18 cellular contexts compared by ENCODE assay signal in the genomic region with DNA sequence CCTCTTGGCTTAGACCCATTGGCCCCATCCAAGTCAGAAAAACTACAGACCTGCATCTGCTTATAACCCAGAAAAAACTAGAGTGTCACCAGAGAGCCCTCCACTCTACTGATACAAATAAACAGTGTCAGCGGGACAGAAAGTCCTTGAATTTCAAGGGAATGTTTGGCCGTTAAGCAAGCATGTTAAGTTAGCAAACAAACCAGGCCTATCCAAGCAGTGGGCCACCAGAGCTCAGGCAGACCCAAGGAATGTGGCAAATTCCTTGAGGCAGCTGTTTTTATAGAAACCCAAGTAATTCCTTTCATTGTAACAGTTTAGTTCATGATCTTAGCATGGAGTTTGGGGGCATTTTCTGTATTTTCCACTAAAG.
DNase-seq lines count a peak whose midpoint lies in the region; ATAC-seq and TF ChIP-seq lines count a peak whose summit lies in the region.
"Had no signal": no experiment of that assay in that cellular context is flagged by ENCODE, and none has a peak within 500 bp of the region (broad histone marks: within the 10 kb centered on the region; RNA-seq: fewer than 3 reads in every experiment).

No MANE protein-coding gene starts in this region.

- no peak overlapping the region for H3K4me3 Mint-ChIP-seq in GM23338
- H3K4me3 Mint-ChIP-seq in endodermal cell = peak overlapping the region; percentile 37
- H3K4me3 Mint-ChIP-seq in natural killer cell = no peak overlapping the region
- H3K4me3 Mint-ChIP-seq: brain, nephron had no signal

- H3K27ac Mint-ChIP-seq in GM23338 (no peak overlapping the region; the same call in 1 of the 2 replicates), endodermal cell (peak overlapping the region; percentile 97), natural killer cell (no peak overlapping the region)

- H3F3A ChIP-seq in GM23338 (replicated peaks; ENCODE audit: low read depth) = no peaks in the 10 kb centered on the region

- H3K27me3 Mint-ChIP-seq in GM23338 (ENCODE audit: insufficient read depth, low read depth, poor library complexity) (no peaks in the 10 kb centered on the region), endodermal cell (ENCODE audit: insufficient read depth) (no peaks in the 10 kb centered on the region), natural killer cell (ENCODE audit: low read depth in 2 of 2) (no peaks in the 10 kb centered on the region)

- intact Hi-C loops in natural killer cell (cut with micrococcal nuclease) = no loop called here

- peak; percentile 64 for DNase-seq in GM23338 (ENCODE audit: low spot score)
- peak; percentile 84 for DNase-seq in endodermal cell
- DNase-seq in smooth muscle cell of the brain vasculature (ENCODE audit: low read depth, low spot score) = peak; percentile 33
- DNase-seq in T-helper 9 cell = no peak
- no peak for DNase-seq in NCI-H128 (lab: John Stamatoyannopoulos, UW; ENCODE audit: unreplicated experiment)
- DNase-seq in natural killer cell = no peak
- DNase-seq: activated naive CD4-positive, alpha-beta T cell treated with Interleukin-2 at 50 U/mL for 16 hours; DND-41; foreskin melanocyte; Karpas-422; NCI-H1436 treated with DMSO at 0.1 percent for 48 hours; PC-9; SW 1271 had no signal

- WGBS in endodermal cell (ENCODE audit: insufficient coverage in 1 of 2, insufficient read length in 1 of 2), 2 experiments = 25 to 30% methylated on average over 1 to 2 of the region's 2 CpGs
- WGBS in liver = 25% methylated on average over 2 of the region's 2 CpGs

- no peaks in the 10 kb centered on the region for H3K9me3 Mint-ChIP-seq in GM23338
- peaks cover 2% of the 10 kb centered on the region for H3K9me3 Mint-ChIP-seq in endodermal cell
- peaks cover 5 to 7% of the 10 kb centered on the region in 2 donors for H3K9me3 Mint-ChIP-seq in natural killer cell
- H3K9me3 Mint-ChIP-seq: brain had no signal

- H4K20me1 ChIP-seq in GM23338 (replicated peaks; ENCODE audit: insufficient read depth) = no peaks in the 10 kb centered on the region

- no peaks in the 10 kb centered on the region for H3K36me3 Mint-ChIP-seq in GM23338 (ENCODE audit: low read depth)
- no peaks in the 10 kb centered on the region for H3K36me3 Mint-ChIP-seq in endodermal cell (ENCODE audit: low read depth)
- H3K36me3 Mint-ChIP-seq in natural killer cell = no peaks in the 10 kb centered on the region
- H3K36me3 Mint-ChIP-seq: brain had no signal

- TF ChIP-seq RAD21 in liver (IDR thresholded peaks at IDR 0.05) = peak in 1 of 2 donors; percentile 22

- H3K9me2 ChIP-seq in GM23338 (ENCODE audit: insufficient read depth) = peaks cover 17% of the 10 kb centered on the region

- H3K4me1 Mint-ChIP-seq in GM23338 (peaks cover 8% of the 10 kb centered on the region; the same call in 2 of the 3 replicates), endodermal cell (peaks cover 34% of the 10 kb centered on the region), natural killer cell (no peaks in the 10 kb centered on the region)

- peak overlapping the region; percentile 2; the same call in 1 of the 2 replicates for H2AFZ ChIP-seq in GM23338
- H2AFZ ChIP-seq: PC-9 had no signal

- H3K27ac ChIP-seq in GM23338 (ENCODE audit: low read depth) (no peak overlapping the region), endodermal cell (ENCODE audit: low read depth, low read length) (no peak overlapping the region), liver (ENCODE audit: low read depth in 1 of 2, low read length in 2 of 2) (no peak overlapping the region)
- H3K27ac ChIP-seq: PC-9, VCaP had no signal

- TF ChIP-seq CTCF in GM23338 (conservative IDR thresholded peaks at IDR 0.05; ENCODE audit: low read depth in 2 of 2) = no peak
- no peak for TF ChIP-seq CTCF in endodermal cell (conservative IDR thresholded peaks at IDR 0.05)
- TF ChIP-seq CTCF in liver (IDR thresholded peaks at IDR 0.05; ENCODE audit: low read depth, low read length, missing input control) = no peak
- TF ChIP-seq CTCF in natural killer cell (IDR thresholded peaks at IDR 0.05) = no peak

- H3K27me3 ChIP-seq in GM23338 (ENCODE audit: insufficient read depth) (no peaks in the 10 kb centered on the region), endodermal cell (ENCODE audit: control insufficient read depth, insufficient read depth, low read length, poor library complexity, severe bottlenecking) (no peaks in the 10 kb centered on the region), liver (ENCODE audit: control insufficient read depth in 4 of 4, insufficient read depth in 4 of 4, low read length in 3 of 4) (no peaks in the 10 kb centered on the region)

- H3K4me3 ChIP-seq in GM23338 (no peak overlapping the region), endodermal cell (ENCODE audit: low read length) (peak overlapping the region; percentile 51), liver (ENCODE audit: low read depth in 1 of 3, low read length in 3 of 3) (no peak overlapping the region)
- H3K4me3 ChIP-seq: PC-9 had no signal

- peak; percentile 42 for ATAC-seq in GM23338
- no peak for ATAC-seq in GM21367 (IDR thresholded peaks at IDR 0.05; ENCODE audit: unreplicated experiment)
- ATAC-seq in natural killer cell = no peak

- no peaks in the 10 kb centered on the region for H3K36me3 ChIP-seq in GM23338 (ENCODE audit: insufficient read depth)
- no peaks in the 10 kb centered on the region for H3K36me3 ChIP-seq in endodermal cell (ENCODE audit: control insufficient read depth, insufficient read depth, low read length)
- no peaks in the 10 kb centered on the region for H3K36me3 ChIP-seq in liver (ENCODE audit: control insufficient read depth in 4 of 4, insufficient read depth in 3 of 4, low read depth in 1 of 4, low read length in 3 of 4)

- H3K4me1 ChIP-seq in GM23338 (ENCODE audit: insufficient read depth) = peaks cover 7% of the 10 kb centered on the region; the same call in 1 of the 2 replicates
- peaks cover 16% of the 10 kb centered on the region for H3K4me1 ChIP-seq in endodermal cell (ENCODE audit: control insufficient read depth, insufficient read depth, low read length)
- peaks cover 0 to 13% (median 4%) of the 10 kb centered on the region in 4 donors for H3K4me1 ChIP-seq in liver (ENCODE audit: control insufficient read depth in 4 of 4, insufficient read depth in 4 of 4, low read length in 3 of 4)

- H3K79me2 ChIP-seq in GM23338 (replicated peaks; ENCODE audit: insufficient read depth) = no peaks in the 10 kb centered on the region

- H3K4me2 ChIP-seq in GM23338 = no peak overlapping the region
- H3K4me2 ChIP-seq: PC-9 had no signal

- H3K9ac ChIP-seq in endodermal cell (ENCODE audit: extremely low read depth, low read length, poor library complexity, severe bottlenecking) = peak overlapping the region; percentile 51
- H3K9ac ChIP-seq in liver (ENCODE audit: low read depth in 1 of 2, low read length in 2 of 2) = no peak overlapping the region

- H3K9me3 ChIP-seq in endodermal cell (ENCODE audit: control insufficient read depth, low read length) (no peaks in the 10 kb centered on the region), liver (ENCODE audit: control insufficient read depth in 4 of 4, low read length in 3 of 4) (no peaks in the 10 kb centered on the region)

TF ChIP-seq in liver, 16 proteins besides CTCF, POLR2A, EP300 and RAD21 (continues in another document):
- TF ChIP-seq SP1 (IDR thresholded peaks at IDR 0.05) = peak; percentile 60
- TF ChIP-seq, protein P1, sequence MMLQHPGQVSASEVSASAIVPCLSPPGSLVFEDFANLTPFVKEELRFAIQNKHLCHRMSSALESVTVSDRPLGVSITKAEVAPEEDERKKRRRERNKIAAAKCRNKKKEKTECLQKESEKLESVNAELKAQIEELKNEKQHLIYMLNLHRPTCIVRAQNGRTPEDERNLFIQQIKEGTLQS (IDR thresholded peaks at IDR 0.05) = no peak
- peak in 1 of 2 donors; percentile 19 for TF ChIP-seq HNF4A (conservative IDR thresholded peaks at IDR 0.05)
- no peak for TF ChIP-seq TAF1 (conservative IDR thresholded peaks at IDR 0.05)
- TF ChIP-seq GABPA (IDR thresholded peaks at IDR 0.05 in 1 of 2, conservative IDR thresholded peaks at IDR 0.05 in 1 of 2) = no peak
- TF ChIP-seq, protein P2, sequence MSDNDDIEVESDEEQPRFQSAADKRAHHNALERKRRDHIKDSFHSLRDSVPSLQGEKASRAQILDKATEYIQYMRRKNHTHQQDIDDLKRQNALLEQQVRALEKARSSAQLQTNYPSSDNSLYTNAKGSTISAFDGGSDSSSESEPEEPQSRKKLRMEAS (IDR thresholded peaks at IDR 0.05) = no peak
- TF ChIP-seq FOXA2 (IDR thresholded peaks at IDR 0.05) = no peak
- no peak for TF ChIP-seq HNF4G (IDR thresholded peaks at IDR 0.05)
- peak in 1 of 2 donors; percentile 40 for TF ChIP-seq JUND (IDR thresholded peaks at IDR 0.05)
- no peak for TF ChIP-seq YY1 (IDR thresholded peaks at IDR 0.05)
- TF ChIP-seq FOXA1 (IDR thresholded peaks at IDR 0.05) = no peak
- TF ChIP-seq, protein P3, sequence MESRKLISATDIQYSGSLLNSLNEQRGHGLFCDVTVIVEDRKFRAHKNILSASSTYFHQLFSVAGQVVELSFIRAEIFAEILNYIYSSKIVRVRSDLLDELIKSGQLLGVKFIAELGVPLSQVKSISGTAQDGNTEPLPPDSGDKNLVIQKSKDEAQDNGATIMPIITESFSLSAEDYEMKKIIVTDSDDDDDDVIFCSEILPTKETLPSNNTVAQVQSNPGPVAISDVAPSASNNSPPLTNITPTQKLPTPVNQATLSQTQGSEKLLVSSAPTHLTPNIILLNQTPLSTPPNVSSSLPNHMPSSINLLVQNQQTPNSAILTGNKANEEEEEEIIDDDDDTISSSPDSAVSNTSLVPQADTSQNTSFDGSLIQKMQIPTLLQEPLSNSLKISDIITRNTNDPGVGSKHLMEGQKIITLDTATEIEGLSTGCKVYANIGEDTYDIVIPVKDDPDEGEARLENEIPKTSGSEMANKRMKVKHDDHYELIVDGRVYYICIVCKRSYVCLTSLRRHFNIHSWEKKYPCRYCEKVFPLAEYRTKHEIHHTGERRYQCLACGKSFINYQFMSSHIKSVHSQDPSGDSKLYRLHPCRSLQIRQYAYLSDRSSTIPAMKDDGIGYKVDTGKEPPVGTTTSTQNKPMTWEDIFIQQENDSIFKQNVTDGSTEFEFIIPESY (IDR thresholded peaks at IDR 0.05) = no peak
- TF ChIP-seq EGR1 (IDR thresholded peaks at IDR 0.05; ENCODE audit: low read depth in 2 of 2) = no peak
- TF ChIP-seq RXRA (IDR thresholded peaks at IDR 0.05) = peak in 1 of 2 donors; percentile 50
- peak; percentile 74 for TF ChIP-seq NR2F2 (IDR thresholded peaks at IDR 0.05)

Comparison
In these comparisons a context has a peak if more than half of its experiments do, and no peak if none do; other contexts are left out.
1. DNase-seq: peak in GM23338 (single experiment), endodermal cell (single experiment) and smooth muscle cell of the brain vasculature (single experiment); none in T-helper 9 cell (single experiment), NCI-H128 (single experiment) and natural killer cell (single experiment).